ENCODE assay signal across 8 cellular contexts in the genomic region with DNA sequence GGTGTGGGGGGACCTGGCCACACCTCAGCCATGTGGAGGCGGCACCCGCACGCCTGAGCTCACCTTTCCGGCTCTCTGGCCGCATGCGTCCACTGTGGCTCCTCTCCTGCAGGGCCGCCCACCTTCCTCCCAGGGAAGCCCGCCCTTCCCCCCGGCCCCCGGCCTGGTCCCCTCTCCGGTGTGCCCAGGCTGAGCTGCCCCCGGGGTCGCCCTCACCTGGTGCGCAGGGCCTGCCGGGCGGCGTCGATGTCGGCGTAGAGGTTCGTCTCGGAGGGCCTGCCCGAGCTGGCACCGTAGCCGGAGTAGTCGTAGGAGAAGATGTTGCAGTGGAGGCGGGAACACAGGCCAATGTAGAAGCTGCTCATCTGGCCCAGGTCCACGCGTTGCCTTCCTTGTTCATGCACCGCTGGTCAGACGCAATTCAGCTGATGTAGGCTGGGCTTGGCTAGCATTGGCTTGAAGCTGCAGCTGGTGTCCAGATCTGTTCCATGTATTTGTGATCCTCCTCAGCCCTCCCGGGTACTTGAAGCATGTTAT.
DNase-seq lines count a peak whose midpoint lies in the region; TF ChIP-seq lines count a peak whose summit lies in the region.
"Not testable (repeated sequence)": the region's sequence is repeated elsewhere in the genome, so short reads cannot be mapped to it uniquely, and the experiment has no call there.

No MANE protein-coding gene starts in this region.

- not testable (repeated sequence) for H3K36me3 ChIP-seq in BE2C; SK-N-SH (replicated peaks in 1 of 2; ENCODE audit: control insufficient read depth in 1 of 2, insufficient read depth in 2 of 2, low read length in 1 of 2); testis (ENCODE audit: low read depth, missing control alignments)

- H3K9me3 Mint-ChIP-seq in chondrocyte (ENCODE audit: low read depth); glutamatergic neuron (ENCODE audit: unreplicated experiment): not testable (repeated sequence)

- DNase-seq in BE2C (peak; percentile 30), HK-2 (ENCODE audit: unreplicated experiment) (peak; percentile 7), SK-N-SH (peak; percentile 52), chondrocyte (ENCODE audit: low spot score) (peak; percentile 94), glutamatergic neuron (peak; percentile 67), left kidney (ENCODE audit: low read depth, low spot score) (peak; percentile 78), pons (ENCODE audit: low spot score) (peak; percentile 0), testis (peak; percentile 25)

- not testable (repeated sequence) for H3K4me1 ChIP-seq in BE2C, testis
- peaks cover 0 to 15% of the 10 kb centered on the region in 2 experiments; a peak in 2 of 4 replicates for H3K4me1 ChIP-seq in SK-N-SH (ENCODE audit: control insufficient read depth in 1 of 2, insufficient read depth in 2 of 2, low read depth in 1 of 2, low read length in 1 of 2)

- not testable (repeated sequence) for H4K20me1 ChIP-seq in SK-N-SH (ENCODE audit: insufficient read depth)

- not testable (repeated sequence) for H3K27me3 ChIP-seq in BE2C, testis
- peaks cover 22% of the 10 kb centered on the region for H3K27me3 ChIP-seq in SK-N-SH (ENCODE audit: insufficient read depth)

- CTCF ChIA-PET in SK-N-SH (lab: Yijun Ruan, JAX): interaction anchor here (1.1 kb wide), 1 partner anchor 331 kb away, joined by 3 read pairs; no protein-coding TSS in a partner anchor

- not testable (repeated sequence) for TF ChIP-seq CTCF in BE2C (IDR thresholded peaks at IDR 0.05; ENCODE audit: low read depth, low read length); SK-N-SH (IDR thresholded peaks at IDR 0.05); chondrocyte (IDR thresholded peaks at IDR 0.05); testis (IDR thresholded peaks at IDR 0.05)
- TF ChIP-seq CTCF in glutamatergic neuron (IDR thresholded peaks at IDR 0.05; ENCODE audit: partially characterized antibody, unreplicated experiment): peak; percentile 20

- not testable (repeated sequence) for H3K79me2 ChIP-seq in SK-N-SH (ENCODE audit: insufficient read depth)

- not testable (repeated sequence) for H3K9ac ChIP-seq in SK-N-SH

- TF ChIP-seq RAD21 in SK-N-SH (IDR thresholded peaks at IDR 0.05; ENCODE audit: low read length): not testable (repeated sequence)

- not testable (repeated sequence) for H3F3A ChIP-seq in SK-N-SH (replicated peaks; ENCODE audit: insufficient read depth)

- WGBS in SK-N-SH (ENCODE audit: low lambda C conversion rate): 67% methylated on average over 26 of the region's 32 CpGs
- WGBS in testis, 2 donors: 49 to 68% methylated on average over 16 to 32 of the region's 32 CpGs

- POLR2A ChIA-PET in SK-N-SH (lab: Yijun Ruan, JAX): not testable (repeated sequence)

- not testable (repeated sequence) for TF ChIP-seq EP300 in SK-N-SH (IDR thresholded peaks at IDR 0.05; ENCODE audit: borderline replicate concordance in 1 of 2, low read depth in 1 of 2, low read length in 1 of 2)

- not testable (repeated sequence) for H3K4me3 Mint-ChIP-seq in chondrocyte (ENCODE audit: unreplicated experiment); glutamatergic neuron (ENCODE audit: unreplicated experiment)

- not testable (repeated sequence) for H3K9me3 ChIP-seq in BE2C, SK-N-SH, testis

- not testable (repeated sequence) for TF ChIP-seq POLR2A in testis (IDR thresholded peaks at IDR 0.05)

- H3K4me2 ChIP-seq in SK-N-SH: not testable (repeated sequence)

- H3K27ac ChIP-seq in SK-N-SH (ENCODE audit: low read depth in 2 of 2, low read length in 1 of 2); testis: not testable (repeated sequence)

- intact Hi-C loops in testis (cut with DNase I; ENCODE audit: low total_unique reads): not testable (repeated sequence)

- not testable (repeated sequence) for H3K4me1 Mint-ChIP-seq in chondrocyte (ENCODE audit: low read depth); glutamatergic neuron (ENCODE audit: low read depth, unreplicated experiment)

- not testable (repeated sequence) for H3K27ac Mint-ChIP-seq in chondrocyte (ENCODE audit: unreplicated experiment); glutamatergic neuron (ENCODE audit: unreplicated experiment)

- not testable (repeated sequence) for H3K9me2 ChIP-seq in SK-N-SH

- H3K4me3 ChIP-seq in BE2C (ENCODE audit: low read depth, low read length); SK-N-SH (ENCODE audit: low read depth in 2 of 2, low read length in 1 of 2): not testable (repeated sequence)
- peak overlapping the region; percentile 32 to 38 for H3K4me3 ChIP-seq in testis

- not testable (repeated sequence) for H3K36me3 Mint-ChIP-seq in chondrocyte (ENCODE audit: low read depth); glutamatergic neuron (ENCODE audit: unreplicated experiment)

- peaks cover 13% of the 10 kb centered on the region for H3K27me3 Mint-ChIP-seq in chondrocyte (ENCODE audit: low read depth)
- H3K27me3 Mint-ChIP-seq in glutamatergic neuron (ENCODE audit: unreplicated experiment): not testable (repeated sequence)

- H2AFZ ChIP-seq in SK-N-SH (ENCODE audit: low read depth): not testable (repeated sequence)

Comparison
In these comparisons a context has a peak if more than half of its experiments do, and no peak if none do; other contexts are left out.
1. DNase-seq: peak in every context shown above with its lines; median percentile 94 in chondrocyte; 78 in left kidney; 67 in glutamatergic neuron; 52 in SK-N-SH; 30 in BE2C; 25 in testis; 7 in HK-2; 0 in pons.